ENCODE assay signal across 8 cellular contexts in the genomic region with DNA sequence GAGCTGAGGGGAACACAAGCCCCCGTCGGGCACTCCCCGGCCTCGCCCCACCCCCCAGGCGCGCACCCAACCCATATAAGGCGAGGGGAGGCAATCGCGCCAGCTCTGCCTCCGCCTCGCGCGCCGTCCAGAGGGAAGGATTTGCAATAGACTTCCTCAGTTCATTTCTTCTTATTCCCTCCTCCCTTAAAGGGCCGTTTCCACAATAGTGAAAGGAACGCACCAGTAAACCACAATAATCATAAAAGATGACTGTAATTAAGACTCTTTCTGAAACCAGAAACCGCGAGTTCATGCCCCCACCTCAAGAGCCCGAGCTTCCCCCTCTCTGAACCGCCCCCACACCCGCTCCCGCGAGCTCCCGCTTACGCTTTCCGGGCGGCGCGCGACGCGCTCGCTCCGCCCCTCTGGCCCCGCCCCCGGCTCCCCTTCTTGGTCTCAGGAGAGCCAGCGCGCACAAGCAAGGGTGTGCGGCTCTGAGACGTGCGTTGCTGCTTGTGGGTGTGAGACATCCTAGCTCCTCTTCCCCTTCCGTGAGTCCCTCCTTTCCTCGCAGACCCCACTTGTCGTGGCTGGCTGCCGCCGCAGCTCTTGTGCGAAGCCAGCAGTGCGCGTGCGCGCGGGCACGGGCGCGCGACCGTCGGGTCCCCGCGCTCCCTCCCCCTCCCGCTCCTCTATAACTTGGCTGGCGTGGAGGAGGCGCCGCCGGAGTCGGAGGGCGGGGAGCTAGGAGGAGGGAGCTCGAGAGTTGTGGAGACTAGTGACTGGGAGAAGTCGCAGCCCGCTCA. TPM values are rescaled to one million over a fixed set of nuclear protein-coding genes. Genes with fewer than 3 reads are reported as not detected.
DNase-seq lines count a peak whose midpoint lies in the region; ATAC-seq and TF ChIP-seq lines count a peak whose summit lies in the region.

A gene with protein sequence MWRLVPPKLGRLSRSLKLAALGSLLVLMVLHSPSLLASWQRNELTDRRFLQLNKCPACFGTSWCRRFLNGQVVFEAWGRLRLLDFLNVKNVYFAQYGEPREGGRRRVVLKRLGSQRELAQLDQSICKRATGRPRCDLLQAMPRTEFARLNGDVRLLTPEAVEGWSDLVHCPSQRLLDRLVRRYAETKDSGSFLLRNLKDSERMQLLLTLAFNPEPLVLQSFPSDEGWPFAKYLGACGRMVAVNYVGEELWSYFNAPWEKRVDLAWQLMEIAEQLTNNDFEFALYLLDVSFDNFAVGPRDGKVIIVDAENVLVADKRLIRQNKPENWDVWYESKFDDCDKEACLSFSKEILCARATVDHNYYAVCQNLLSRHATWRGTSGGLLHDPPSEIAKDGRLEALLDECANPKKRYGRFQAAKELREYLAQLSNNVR (plus strand): TSS at position 457 of the 788 bp plus-strand sequence. CDS start 510 bp downstream, outside the sequence.

- peak; percentile 92 to 95 for TF ChIP-seq POLR2A in Peyer's patch (IDR thresholded peaks at IDR 0.05)

- H3K27ac ChIP-seq in KOPT-K1 (ENCODE audit: low read depth, low read length, poor library complexity, severe bottlenecking) = peak within 1 kb of the TSS; percentile 81
- H3K27ac ChIP-seq in Peyer's patch = peak within 1 kb of the TSS; percentile 92 to 98 (median 94)
- peak within 1 kb of the TSS; percentile 93 for H3K27ac ChIP-seq in muscle layer of colon (ENCODE audit: low read depth, low read length)

- DNase-seq in DMS79 treated with DMSO at 0.1 percent for 48 hours (lab: John Stamatoyannopoulos, UW) = peak; percentile 90
- DNase-seq in Peyer's patch = peak; percentile 97 to 98 (median 97)
- DNase-seq in activated T-cell treated with anti-CD3 and anti-CD28 coated beads, Interleukin-2, amount 50 U/mL, for 48 hours = peak; percentile 97
- peak; percentile 80 to 89 for DNase-seq in stimulated activated CD8-positive, alpha-beta memory T cell treated with anti-CD3 and anti-CD28 coated beads, Interleukin-7, amount 100 ng/mL, for 1 hour (ENCODE audit: low read depth in 2 of 2)

- H3K9ac ChIP-seq in muscle layer of colon (ENCODE audit: low read length) = peak within 1 kb of the TSS; percentile 92

- no peaks in the 10 kb centered on the region for H3K9me3 ChIP-seq in KOPT-K1 (ENCODE audit: insufficient read depth, low read length, poor library complexity, severe bottlenecking)
- no peaks in the 10 kb centered on the region for H3K9me3 ChIP-seq in Peyer's patch
- no peaks in the 10 kb centered on the region for H3K9me3 ChIP-seq in muscle layer of colon (ENCODE audit: low read length)

- H3K36me3 ChIP-seq in KOPT-K1 (ENCODE audit: insufficient read depth, low read length) = no peaks in the 10 kb centered on the region
- H3K36me3 ChIP-seq in Peyer's patch = no peaks in the 10 kb centered on the region
- H3K36me3 ChIP-seq in muscle layer of colon (ENCODE audit: insufficient read depth, low read length) = no peaks in the 10 kb centered on the region

- ATAC-seq in GM21825 (IDR thresholded peaks at IDR 0.05; ENCODE audit: unreplicated experiment) (peak; percentile 52), esophagus mucosa (peak; percentile 92)

- TF ChIP-seq CTCF in Peyer's patch (IDR thresholded peaks at IDR 0.05) = peak in 1 of 6 experiments; percentile 2

- H3K4me1 ChIP-seq in Peyer's patch (peaks cover 0 to 21% (median 0%) of the 10 kb centered on the region in 4 donors), muscle layer of colon (ENCODE audit: insufficient read depth, low read length) (peaks cover 23% of the 10 kb centered on the region)

- no peaks in the 10 kb centered on the region for H3K27me3 ChIP-seq in Peyer's patch
- H3K27me3 ChIP-seq in muscle layer of colon (ENCODE audit: control insufficient read depth in 1 of 2, insufficient read depth in 2 of 2, low read length in 2 of 2) = no peaks in the 10 kb centered on the region

- peak within 1 kb of the TSS; percentile 65 to 87 (median 76) for H3K4me3 ChIP-seq in Peyer's patch
- peak within 1 kb of the TSS; percentile 86 to 89 for H3K4me3 ChIP-seq in muscle layer of colon (ENCODE audit: low read depth in 1 of 2, low read length in 2 of 2)

RNA-seq across cellular contexts. Expression of the gene that starts here (rescaled TPM):
- total RNA-seq in Peyer's patch = 10 to 100 TPM in 3 of 4 donors, 1 to 10 TPM in 1; 9.1 to 47.2 (median 29.4) TPM
- total RNA-seq in esophagus mucosa = 15.8 TPM

Comparison
In these comparisons a context has a peak if more than half of its experiments do, and no peak if none do; other contexts are left out.
1. Peak in every context shown above with its lines: DNase-seq, ATAC-seq, H3K4me3 ChIP-seq and H3K27ac ChIP-seq.